In genomic region chr17:16439303-16439791, GRCh38 we compare ENCODE assay signal across 8 cellular contexts. TPM values are rescaled to one million over a fixed set of nuclear protein-coding genes. Genes with fewer than 3 reads are reported as not detected.
DNase-seq lines count a peak whose midpoint lies in the region; ATAC-seq, FAIRE-seq and TF ChIP-seq lines count a peak whose summit lies in the region.

No MANE protein-coding gene starts in this region.

- peaks cover 3 to 17% of the 10 kb centered on the region in 2 experiments; a peak in 2 of 4 replicates for H3K79me2 ChIP-seq in H1 (ENCODE audit: control insufficient read depth in 1 of 2, insufficient read depth in 2 of 2, low read length in 2 of 2)

- H3K56ac ChIP-seq in H1 (replicated peaks; ENCODE audit: insufficient read length, low read depth, low read length), result peak overlapping the region; percentile 55

- H3K9me3 Mint-ChIP-seq in naive thymus-derived CD4-positive, alpha-beta T cell, result no peaks in the 10 kb centered on the region

- TF ChIP-seq CTCF in A673 (conservative IDR thresholded peaks at IDR 0.05; ENCODE audit: low read depth, low read length) (no peak), H1 (IDR thresholded peaks at IDR 0.05; ENCODE audit: control extremely low read depth in 1 of 3, insufficient read depth in 1 of 3, low read depth in 1 of 3, low read length in 3 of 3) (no peak)

- peak overlapping the region; percentile 92 to 93 for H3K4me2 ChIP-seq in H1 (ENCODE audit: insufficient read depth in 1 of 2, low read depth in 2 of 2, low read length in 2 of 2)

- peak overlapping the region; percentile 91 to 100 (median 100) for H3K4me3 Mint-ChIP-seq in naive thymus-derived CD4-positive, alpha-beta T cell

- peak overlapping the region; percentile 91 to 100 (median 99) for H3K27ac Mint-ChIP-seq in naive thymus-derived CD4-positive, alpha-beta T cell

- H3K27me3 Mint-ChIP-seq in naive thymus-derived CD4-positive, alpha-beta T cell, result no peaks in the 10 kb centered on the region

- H3K27ac ChIP-seq in A673 (ENCODE audit: low read depth, low read length, poor library complexity, severe bottlenecking) (peak overlapping the region; percentile 88), H1 (ENCODE audit: low read depth, low read length) (peak overlapping the region; percentile 80)
- H3K27ac ChIP-seq in naive thymus-derived CD4-positive, alpha-beta T cell (ENCODE audit: low read depth, low read length), result peak overlapping the region; percentile 92

- H3K4me1 ChIP-seq in A673 (ENCODE audit: insufficient read depth, low read length, poor library complexity, severe bottlenecking) (peaks cover 43% of the 10 kb centered on the region), H1 (replicated peaks in 1 of 4; ENCODE audit: control insufficient read depth in 3 of 4, insufficient read depth in 4 of 4, low read length in 3 of 4) (peaks cover 4 to 23% (median 13%) of the 10 kb centered on the region in 4 experiments)
- peaks cover 27 to 41% of the 10 kb centered on the region in 2 donors for H3K4me1 ChIP-seq in naive thymus-derived CD4-positive, alpha-beta T cell (ENCODE audit: control insufficient read depth in 2 of 2, insufficient read depth in 2 of 2, low read length in 2 of 2)

- no peak overlapping the region for H2AFZ ChIP-seq in H1 (ENCODE audit: low read length)

- 2% methylated on average over 25 of the region's 25 CpGs; no CpG with 5 or more reads in 1 of the 2 experiments for WGBS in H1 (ENCODE audit: extremely low coverage in 1 of 2, insufficient coverage in 1 of 2, insufficient read length in 1 of 2, insufficient replicate concordance in 2 of 2, low coverage in 1 of 2, low lambda C conversion rate in 2 of 2, missing lambda C conversion rate in 1 of 2), 2 experiments

- no peak overlapping the region for H2BK15ac ChIP-seq in H1 (ENCODE audit: low read length)

- H2BK5ac ChIP-seq in H1 (ENCODE audit: low read depth, low read length), result peak overlapping the region; percentile 16; the same call in 1 of the 2 replicates

- H3K23me2 ChIP-seq in H1 (ENCODE audit: low read depth, low read length), result peaks cover 14% of the 10 kb centered on the region

- TF ChIP-seq RAD21 in H1 (IDR thresholded peaks at IDR 0.05 in 1 of 2, conservative IDR thresholded peaks at IDR 0.05 in 1 of 2; ENCODE audit: low read depth in 2 of 2, low read length in 2 of 2), result no peak

- TF ChIP-seq EP300 in H1 (IDR thresholded peaks at IDR 0.05; ENCODE audit: borderline replicate concordance in 1 of 2, low read depth in 2 of 2, low read length in 2 of 2), result no peak

- intact Hi-C loops in A673 (cut with micrococcal nuclease; ENCODE audit: unreplicated experiment), result loop anchor here (2.0 kb wide), 1 partner anchor 59 kb away; the partner anchor contains the start of gene UBB
- intact Hi-C loops in naive thymus-derived CD4-positive, alpha-beta T cell (cut with micrococcal nuclease), result loop anchor here (1.0 to 10.0 kb wide), 8 partner anchors 53 to 845 kb away; partner anchors contain the start of genes CENPV (in 1 of the 2), COPS3 (in 1 of the 2), LRRC75A (in 1 of the 2) and PIGL (in 1 of the 2)

- peak; percentile 1 for ATAC-seq in GM19438 (IDR thresholded peaks at IDR 0.05; ENCODE audit: low read depth, unreplicated experiment)
- peak; percentile 14 for ATAC-seq in naive thymus-derived CD4-positive, alpha-beta T cell

- H3K23ac ChIP-seq in H1 (ENCODE audit: insufficient read length), result no peak overlapping the region

- POLR2A ChIA-PET in A673 (lab: Charles Lee; ENCODE audit: low non-redundant PET), result interaction anchor here (1.3 kb wide), 1 partner anchor 96 kb away, joined by 3 read pairs; no protein-coding TSS in a partner anchor
- POLR2A ChIA-PET in H1 (lab: Charles Lee; ENCODE audit: partially characterized antibody), result interaction anchor here (0.6 to 9.3 kb wide), 32 partner anchors 12 to 135 kb away, joined by 3 to 204 read pairs (median 6); partner anchors contain the start of genes CENPV, LRRC75A, TRPV2 and UBB
- POLR2A ChIA-PET in naive thymus-derived CD4-positive, alpha-beta T cell (lab: Charles Lee), result interaction anchor here (0.7 to 4.7 kb wide), 8 partner anchors 12 to 1648 kb away, joined by 3 to 55 read pairs (median 9); partner anchors contain the start of genes CENPV, PEMT, TRPV2 and UBB

- TF ChIP-seq POLR2A in H1 (IDR thresholded peaks at IDR 0.05; ENCODE audit: control extremely low read depth in 1 of 2, low read depth in 2 of 2, low read length in 2 of 2), result no peak; a peak in 1 of 3 replicates

- no peak for DNase-seq in A673 (ENCODE audit: low spot score)
- no peak for DNase-seq in H1 (ENCODE audit: low read depth in 1 of 2, low spot score in 2 of 2)
- DNase-seq in naive thymus-derived CD4-positive, alpha-beta T cell, result peak in 4 of 9 donors; percentile 25 to 37 (median 28)
- DNase-seq in NCI-H510A treated with DMSO at 0.1 percent for 48 hours (lab: John Stamatoyannopoulos, UW), result no peak
- DNase-seq in KG1 (lab: John Stamatoyannopoulos, UW), result no peak
- DNase-seq in retina, result no peak

- no peak overlapping the region for H2BK20ac ChIP-seq in H1 (ENCODE audit: low read length)

- H3K18ac ChIP-seq in H1 (ENCODE audit: extremely low read depth, low read length), result peak overlapping the region; percentile 96

- H2BK12ac ChIP-seq in H1 (ENCODE audit: low read depth, low read length), result no peak overlapping the region

- no peak for FAIRE-seq in H1 (lab: Jason Lieb, UNC)

- H2BK120ac ChIP-seq in H1 (replicated peaks; ENCODE audit: low read depth, low read length), result no peak overlapping the region

- no peak overlapping the region for H3K14ac ChIP-seq in H1 (ENCODE audit: insufficient read length)

- peaks cover 4% of the 10 kb centered on the region; the same call in 1 of the 2 replicates for H3K79me1 ChIP-seq in H1 (ENCODE audit: low read depth, low read length)

- H3K9me3 ChIP-seq in A673 (ENCODE audit: low read depth, low read length, poor library complexity, severe bottlenecking) (no peaks in the 10 kb centered on the region), H1 (ENCODE audit: insufficient read depth in 2 of 2, low read depth in 1 of 2, low read length in 1 of 2) (no peaks in the 10 kb centered on the region)
- no peaks in the 10 kb centered on the region for H3K9me3 ChIP-seq in naive thymus-derived CD4-positive, alpha-beta T cell (ENCODE audit: control insufficient read depth in 2 of 3, low read length in 3 of 3)

- peaks cover 0 to 37% (median 16%) of the 10 kb centered on the region in 5 donors for H3K36me3 Mint-ChIP-seq in naive thymus-derived CD4-positive, alpha-beta T cell

- H3K4me3 ChIP-seq in A673 (ENCODE audit: low read depth, low read length, poor library complexity, severe bottlenecking) (peak overlapping the region; percentile 73), H1 (ENCODE audit: extremely low read depth in 1 of 4, insufficient read depth in 2 of 4, low read depth in 3 of 4, low read length in 4 of 4) (peak overlapping the region; percentile 93 to 98 (median 96))
- H3K4me3 ChIP-seq in naive thymus-derived CD4-positive, alpha-beta T cell (ENCODE audit: low read length), result peak overlapping the region; percentile 89

- TSS peak; percentile 70 for BruUV-seq in A673 (replicated peaks; lab: Mats Ljungman, UMichigan)

- CTCF ChIA-PET in A673 (lab: Charles Lee), result no interaction called here
- CTCF ChIA-PET in H1 (lab: Charles Lee; ENCODE audit: partially characterized antibody), result interaction anchor here (0.6 to 36.9 kb wide), 6 partner anchors 13 to 1564 kb away, joined by 3 to 941 read pairs (median 6); no protein-coding TSS in a partner anchor
- CTCF ChIA-PET in naive thymus-derived CD4-positive, alpha-beta T cell (lab: Charles Lee), result no interaction called here

- H4K8ac ChIP-seq in H1 (ENCODE audit: extremely low read depth, insufficient read depth, low read length), result peak overlapping the region; percentile 63; the same call in 1 of the 2 replicates

- H2AK5ac ChIP-seq in H1 (ENCODE audit: low read depth, low read length), result no peak overlapping the region

- H3K27me3 ChIP-seq in A673 (replicated peaks; ENCODE audit: insufficient read depth, low read depth, low read length, poor library complexity) (no peaks in the 10 kb centered on the region), H1 (replicated peaks in 1 of 4; ENCODE audit: control insufficient read depth in 3 of 4, extremely low read depth in 1 of 4, insufficient read depth in 3 of 4, low read length in 3 of 4) (no peaks in the 10 kb centered on the region)
- no peaks in the 10 kb centered on the region for H3K27me3 ChIP-seq in naive thymus-derived CD4-positive, alpha-beta T cell (ENCODE audit: control insufficient read depth in 2 of 2, insufficient read depth in 2 of 2, low read length in 2 of 2)

- H3K36me3 ChIP-seq in A673 (ENCODE audit: insufficient read depth, low read length, poor library complexity, severe bottlenecking) (peaks cover 48% of the 10 kb centered on the region), H1 (ENCODE audit: control insufficient read depth in 2 of 4, insufficient read depth in 4 of 4, low read length in 3 of 4) (peaks cover 18 to 50% (median 38%) of the 10 kb centered on the region in 4 experiments)
- H3K36me3 ChIP-seq in naive thymus-derived CD4-positive, alpha-beta T cell (ENCODE audit: control insufficient read depth in 2 of 3, insufficient read depth in 3 of 3, low read length in 3 of 3), result peaks cover 0 to 46% (median 15%) of the 10 kb centered on the region in 3 experiments

- peak overlapping the region; percentile 31 for H4K91ac ChIP-seq in H1 (replicated peaks; ENCODE audit: insufficient read length, low read length)

- peaks cover 30 to 59% (median 49%) of the 10 kb centered on the region in 7 donors for H3K4me1 Mint-ChIP-seq in naive thymus-derived CD4-positive, alpha-beta T cell

- peak overlapping the region; percentile 85 for H4K5ac ChIP-seq in H1 (ENCODE audit: insufficient read length, low read depth, low read length)

- H3K4ac ChIP-seq in H1 (replicated peaks; ENCODE audit: insufficient read length, low read depth, low read length), result peak overlapping the region; percentile 61

- peaks cover 0 to 22% of the 10 kb centered on the region in 2 experiments for H4K20me1 ChIP-seq in H1 (replicated peaks in 1 of 2; ENCODE audit: control insufficient read depth in 1 of 2, insufficient read depth in 2 of 2, low read length in 2 of 2)

- H3K9ac ChIP-seq in H1 (replicated peaks in 1 of 4; ENCODE audit: extremely low read depth in 1 of 4, low read depth in 3 of 4, low read length in 3 of 4), result peak overlapping the region; percentile 88 to 99 (median 89)

RNA-seq across cellular contexts. Expression of gene TRPV2, which starts 24.0 kb away (rescaled TPM):
- not detected in 2 replicates for total RNA-seq in A673 (2021)
- polyA plus RNA-seq in PFSK-1 (2012; ENCODE audit: insufficient read length, low read depth), result 166 TPM
- 1.6 and 2.1 TPM in 2 replicates for total RNA-seq in H1 (2021; fragmentation: NEBNext Ultra II Directional; extraction: Animal tissue kit (Norgen Biotek cat#: 25700))
- polyA plus RNA-seq in H1 (2011; rRNA removed), result 1.7 and 1.8 TPM in 2 replicates
- 2.5 TPM for polyA plus RNA-seq in H1 (2011; cell fraction: cytosol; rRNA removed)
- polyA plus RNA-seq in H1 (2011; cell fraction: nucleus; rRNA removed), result 4.0 TPM
- 0.87 to 3.4 TPM (median 2.7 TPM) in 4 replicates for polyA plus RNA-seq in H1 (2012, experiment 1 of 2)
- polyA plus RNA-seq in H1 (2012, experiment 2 of 2), result 1.2 TPM
- 3.7 TPM for polyA plus RNA-seq in H1 (2013, experiment 1 of 2)
- 3.3 TPM for polyA plus RNA-seq in H1 (2013, experiment 2 of 2)
- polyA minus RNA-seq in H1 (2011; rRNA and poly(A)+ RNA removed), result 2.0 and 2.6 TPM in 2 replicates
- 2.1 TPM for polyA minus RNA-seq in H1 (2011; cell fraction: cytosol; rRNA and poly(A)+ RNA removed)
- 1.1 TPM for polyA minus RNA-seq in H1 (2011; cell fraction: nucleus; rRNA and poly(A)+ RNA removed)
- 100 to 1,000 TPM in 1 of 5 experiments, 10 to 100 TPM in 4; 66.8 to 141 (median 80.0) TPM for total RNA-seq in naive thymus-derived CD4-positive, alpha-beta T cell
- polyA plus RNA-seq in naive thymus-derived CD4-positive, alpha-beta T cell, result 100 to 1,000 TPM in 1 of 2 donors, 10 to 100 TPM in 1; 78.7 to 104 TPM

RNA-seq across cellular contexts. Expression of gene LRRC75A, which starts 52.6 kb away (rescaled TPM):
- total RNA-seq in A673 (2021), result 2.8 and 3.6 TPM in 2 replicates
- 3.8 TPM for polyA plus RNA-seq in PFSK-1 (2012; ENCODE audit: insufficient read length, low read depth)
- 7.2 and 9.9 TPM in 2 replicates for total RNA-seq in H1 (2021; fragmentation: NEBNext Ultra II Directional; extraction: Animal tissue kit (Norgen Biotek cat#: 25700))
- polyA plus RNA-seq in H1 (2011; rRNA removed), result 9.7 and 10.5 TPM in 2 replicates
- 9.6 TPM for polyA plus RNA-seq in H1 (2011; cell fraction: cytosol; rRNA removed)
- polyA plus RNA-seq in H1 (2011; cell fraction: nucleus; rRNA removed), result 12.6 TPM
- 4.8 to 8.9 TPM (median 7.2 TPM) in 4 replicates for polyA plus RNA-seq in H1 (2012, experiment 1 of 2)
- 4.5 TPM for polyA plus RNA-seq in H1 (2012, experiment 2 of 2)
- polyA plus RNA-seq in H1 (2013, experiment 1 of 2), result 5.1 TPM
- 5.4 TPM for polyA plus RNA-seq in H1 (2013, experiment 2 of 2)
- 7.3 and 8.1 TPM in 2 replicates for polyA minus RNA-seq in H1 (2011; rRNA and poly(A)+ RNA removed)
- 5.5 TPM for polyA minus RNA-seq in H1 (2011; cell fraction: cytosol; rRNA and poly(A)+ RNA removed)
- polyA minus RNA-seq in H1 (2011; cell fraction: nucleus; rRNA and poly(A)+ RNA removed), result 20.8 TPM
- 1 to 10 TPM in 4 of 5 experiments, under 1 TPM in 1; 0.92 to 5.2 (median 3.8) TPM for total RNA-seq in naive thymus-derived CD4-positive, alpha-beta T cell
- 1 to 10 TPM; 1.7 to 2.6 TPM for polyA plus RNA-seq in naive thymus-derived CD4-positive, alpha-beta T cell

RNA-seq across cellular contexts. Expression of gene UBB, which starts 58.5 kb away (rescaled TPM):
- 2,497 and 2,658 TPM in 2 replicates for total RNA-seq in A673 (2021)
- polyA plus RNA-seq in PFSK-1 (2012; ENCODE audit: insufficient read length, low read depth), result 1,462 TPM
- 1,585 and 1,597 TPM in 2 replicates for total RNA-seq in H1 (2021; fragmentation: NEBNext Ultra II Directional; extraction: Animal tissue kit (Norgen Biotek cat#: 25700))
- polyA plus RNA-seq in H1 (2011; rRNA removed), result 1,439 and 1,605 TPM in 2 replicates
- polyA plus RNA-seq in H1 (2011; cell fraction: cytosol; rRNA removed), result 2,021 TPM
- polyA plus RNA-seq in H1 (2011; cell fraction: nucleus; rRNA removed), result 1,851 TPM
- polyA plus RNA-seq in H1 (2012, experiment 1 of 2), result 2,168 to 2,404 TPM (median 2,303 TPM) in 4 replicates
- 694 TPM for polyA plus RNA-seq in H1 (2012, experiment 2 of 2)
- polyA plus RNA-seq in H1 (2013, experiment 1 of 2), result 1,954 TPM
- 1,995 TPM for polyA plus RNA-seq in H1 (2013, experiment 2 of 2)
- polyA minus RNA-seq in H1 (2011; rRNA and poly(A)+ RNA removed), result 1,078 and 1,386 TPM in 2 replicates
- polyA minus RNA-seq in H1 (2011; cell fraction: cytosol; rRNA and poly(A)+ RNA removed), result 722 TPM
- 522 TPM for polyA minus RNA-seq in H1 (2011; cell fraction: nucleus; rRNA and poly(A)+ RNA removed)
- total RNA-seq in naive thymus-derived CD4-positive, alpha-beta T cell, result 1,000 to 10,000 TPM in 1 of 5 experiments, 100 to 1,000 TPM in 4; 537 to 1,283 (median 621) TPM
- 1,000 to 10,000 TPM; 1,829 to 1,950 TPM for polyA plus RNA-seq in naive thymus-derived CD4-positive, alpha-beta T cell

Comparison
In these comparisons a context has a peak if more than half of its experiments do, and no peak if none do; other contexts are left out.
1. RNA of gene TRPV2, which starts 24.0 kb away (total RNA-seq): 66.8 to 141 TPM in naive thymus-derived CD4-positive, alpha-beta T cell; 1.6 to 2.1 TPM in H1 and not detected in A673; every median in the first group is over 10 times any median in the second.
2. Peak in every context shown above with its lines, with median percentiles within 50 percentile points of each other: H3K27ac ChIP-seq and H3K4me3 ChIP-seq.